ENCODE assay signal across 1 cellular context in the genomic region with DNA sequence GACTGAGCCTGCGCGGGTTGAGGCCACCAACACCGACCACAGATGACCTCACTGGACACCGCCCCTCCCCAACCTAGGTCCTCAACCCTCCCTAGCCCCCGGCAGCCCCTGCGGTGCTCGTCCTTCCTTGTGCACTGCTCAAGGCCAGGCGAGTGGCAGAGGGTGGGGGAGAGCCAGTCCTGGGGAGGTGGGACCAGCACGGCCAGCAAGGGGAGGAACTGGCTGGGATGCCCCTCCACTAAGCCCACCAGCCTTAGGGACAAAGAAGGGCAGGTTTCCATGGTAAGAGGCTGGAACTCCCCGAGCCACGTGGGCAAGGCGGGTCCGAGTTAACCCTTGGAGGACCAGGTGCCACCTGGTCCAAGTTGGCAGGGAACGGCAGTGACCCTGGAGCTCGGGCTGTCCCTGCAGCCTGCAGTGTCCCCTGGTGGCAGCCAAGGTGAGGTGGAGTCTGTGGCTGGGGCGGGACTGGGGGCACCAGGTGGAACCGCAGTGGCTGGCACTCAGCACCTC.
TF ChIP-seq lines count a peak whose summit lies in the region.

No MANE protein-coding gene starts in this region.

TF ChIP-seq in WTC11, 78 proteins besides CTCF, POLR2A, EP300 and RAD21 (continued from another document):
- no peak for TF ChIP-seq ZNF396 (CRISPR knock-in tag; IDR thresholded peaks at IDR 0.05; ENCODE audit: borderline replicate concordance)
- no peak for TF ChIP-seq OVOL2 (CRISPR knock-in tag; IDR thresholded peaks at IDR 0.05; ENCODE audit: borderline replicate concordance)
- no peak for TF ChIP-seq ELF4 (CRISPR knock-in tag; IDR thresholded peaks at IDR 0.05; ENCODE audit: low read depth)
- TF ChIP-seq, protein P1, sequence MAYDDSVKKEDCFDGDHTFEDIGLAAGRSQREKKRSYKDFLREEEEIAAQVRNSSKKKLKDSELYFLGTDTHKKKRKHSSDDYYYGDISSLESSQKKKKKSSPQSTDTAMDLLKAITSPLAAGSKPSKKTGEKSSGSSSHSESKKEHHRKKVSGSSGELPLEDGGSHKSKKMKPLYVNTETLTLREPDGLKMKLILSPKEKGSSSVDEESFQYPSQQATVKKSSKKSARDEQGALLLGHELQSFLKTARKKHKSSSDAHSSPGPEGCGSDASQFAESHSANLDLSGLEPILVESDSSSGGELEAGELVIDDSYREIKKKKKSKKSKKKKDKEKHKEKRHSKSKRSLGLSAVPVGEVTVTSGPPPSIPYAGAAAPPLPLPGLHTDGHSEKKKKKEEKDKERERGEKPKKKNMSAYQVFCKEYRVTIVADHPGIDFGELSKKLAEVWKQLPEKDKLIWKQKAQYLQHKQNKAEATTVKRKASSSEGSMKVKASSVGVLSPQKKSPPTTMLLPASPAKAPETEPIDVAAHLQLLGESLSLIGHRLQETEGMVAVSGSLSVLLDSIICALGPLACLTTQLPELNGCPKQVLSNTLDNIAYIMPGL (CRISPR knock-in tag; IDR thresholded peaks at IDR 0.05) = peak; percentile 49; the same call in 1 of the 2 replicates
- TF ChIP-seq CBFB (CRISPR knock-in tag; IDR thresholded peaks at IDR 0.05; ENCODE audit: low read depth) = no peak
